ENCODE assay signal across 11 cellular contexts in the genomic region with DNA sequence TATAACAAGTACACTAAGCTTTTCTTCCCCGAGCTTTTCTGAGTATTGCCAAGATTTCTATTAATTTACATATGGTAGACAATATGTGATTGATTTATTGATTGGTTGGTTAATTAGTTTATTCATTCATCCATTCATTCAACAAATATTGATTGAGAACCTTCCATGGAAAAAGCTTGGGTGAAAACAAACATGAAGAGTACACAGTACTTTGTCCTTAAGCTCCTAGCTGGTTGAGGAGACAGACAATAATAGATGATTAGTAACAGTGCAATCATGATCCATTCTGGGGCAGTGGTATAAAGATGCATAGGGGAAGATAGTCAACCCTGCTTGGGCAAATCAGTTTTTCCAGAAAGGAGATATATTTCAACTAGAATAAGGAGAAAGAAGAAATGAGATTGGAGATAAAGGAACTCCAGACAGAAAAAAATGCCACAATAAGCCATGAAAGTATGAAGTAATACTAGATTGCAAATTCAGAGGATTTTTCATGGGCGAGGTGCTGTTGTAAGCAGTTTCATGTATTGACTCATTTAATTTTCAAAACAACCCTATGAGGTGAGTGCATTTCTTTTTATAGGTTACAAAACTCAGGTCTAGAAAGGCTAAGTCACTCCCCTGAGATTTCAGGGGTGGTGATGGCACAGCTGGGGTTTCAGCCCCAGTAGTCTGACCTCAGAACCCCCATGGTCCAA.
A peak's percentile ranks its signal among the peaks of the same experiment; 100 is the strongest.
DNase-seq lines count a peak whose midpoint lies in the region; ATAC-seq and TF ChIP-seq lines count a peak whose summit lies in the region.
"Had no signal": no experiment of that assay in that cellular context is flagged by ENCODE, and none has a peak within 500 bp of the region (broad histone marks: within the 10 kb centered on the region; RNA-seq: fewer than 3 reads in every experiment).

No MANE protein-coding gene starts in this region.

- WGBS in adrenal gland, 4 donors, result 83 to 90% (median 87%) methylated on average over 2 of the region's 2 CpGs

- H3K27ac Mint-ChIP-seq in osteocyte (ENCODE audit: unreplicated experiment), result no peak overlapping the region

- H3K36me3 ChIP-seq in adrenal gland (replicated peaks in 1 of 2), result no peaks in the 10 kb centered on the region
- no peaks in the 10 kb centered on the region for H3K36me3 ChIP-seq in gastrocnemius medialis

- H3K27me3 ChIP-seq in adrenal gland (no peaks in the 10 kb centered on the region), gastrocnemius medialis (no peaks in the 10 kb centered on the region)

- TF ChIP-seq POLR2A in GM18505 (IDR thresholded peaks at IDR 0.05; ENCODE audit: borderline replicate concordance, extremely low read depth, insufficient read depth, insufficient read length), result no peak
- TF ChIP-seq POLR2A in adrenal gland (IDR thresholded peaks at IDR 0.05), result no peak
- no peak for TF ChIP-seq POLR2A in gastrocnemius medialis (IDR thresholded peaks at IDR 0.05)

- ATAC-seq in GM18505 (IDR thresholded peaks at IDR 0.05; ENCODE audit: unreplicated experiment), result peak; percentile 74
- ATAC-seq in GM21723 (IDR thresholded peaks at IDR 0.05; ENCODE audit: unreplicated experiment), result peak; percentile 88
- peak; percentile 68 for ATAC-seq in HG03354 (IDR thresholded peaks at IDR 0.05; ENCODE audit: poor library complexity, severe bottlenecking, unreplicated experiment)
- no peak for ATAC-seq in gastrocnemius medialis

- in situ Hi-C loops in gastrocnemius medialis (cut with MboI; ENCODE audit: low sequenced_read_pairs in 4 of 4), result no loop called here

- H3K9me3 ChIP-seq in adrenal gland (replicated peaks in 1 of 3) (no peaks in the 10 kb centered on the region), gastrocnemius medialis (no peaks in the 10 kb centered on the region)

- no peaks in the 10 kb centered on the region for H3K4me1 Mint-ChIP-seq in osteocyte (ENCODE audit: unreplicated experiment)

- no peaks in the 10 kb centered on the region for H3K36me3 Mint-ChIP-seq in osteocyte (ENCODE audit: unreplicated experiment)

- no peak overlapping the region for H3K4me3 Mint-ChIP-seq in osteocyte (ENCODE audit: unreplicated experiment)

- H3K9me3 Mint-ChIP-seq in osteocyte (ENCODE audit: unreplicated experiment), result peaks cover 3% of the 10 kb centered on the region

- H3K27me3 Mint-ChIP-seq in osteocyte (ENCODE audit: unreplicated experiment), result no peaks in the 10 kb centered on the region

- DNase-seq in epithelial cell of prostate (ENCODE audit: low read depth, low spot score), result peak; percentile 55
- no peak for DNase-seq in adrenal gland
- no peak for DNase-seq in gastrocnemius medialis
- DNase-seq in iPS-NIHi11 (ENCODE audit: low spot score), result no peak
- no peak for DNase-seq in osteocyte (ENCODE audit: extremely low spot score, unreplicated experiment)
- DNase-seq: AML-193, NCI-H1436 treated with DMSO at 0.1 percent for 48 hours, occipital lobe had no signal

- no peak for TF ChIP-seq CTCF in adrenal gland (IDR thresholded peaks at IDR 0.05)
- TF ChIP-seq CTCF in gastrocnemius medialis (IDR thresholded peaks at IDR 0.05 in 4 of 5, conservative IDR thresholded peaks at IDR 0.05 in 1 of 5), result no peak
- no peak for TF ChIP-seq CTCF in osteocyte (IDR thresholded peaks at IDR 0.05)

- H3K4me1 ChIP-seq in adrenal gland (replicated peaks in 1 of 2) (no peaks in the 10 kb centered on the region), gastrocnemius medialis (no peaks in the 10 kb centered on the region)

- H3K4me3 ChIP-seq in adrenal gland, result no peak overlapping the region
- H3K4me3 ChIP-seq in gastrocnemius medialis, result no peak overlapping the region

- H3K27ac ChIP-seq in epithelial cell of prostate, result peak overlapping the region; percentile 35
- no peak overlapping the region for H3K27ac ChIP-seq in adrenal gland
- H3K27ac ChIP-seq in gastrocnemius medialis, result no peak overlapping the region

- intact Hi-C loops in adrenal gland (cut with DNase I), result no loop called here
- intact Hi-C loops in gastrocnemius medialis (cut with DNase I; ENCODE audit: low total_unique reads), result no loop called here

Comparison
In these comparisons a context has a peak if more than half of its experiments do, and no peak if none do; other contexts are left out.
1. ATAC-seq: peak in GM18505 (single experiment), GM21723 (single experiment) and HG03354 (single experiment); none in gastrocnemius medialis (0 of 2).